In genomic region chr7:140402178-140402835, GRCh38 we compare ENCODE assay signal across 12 cellular contexts. TPM values are rescaled to one million over a fixed set of nuclear protein-coding genes. Genes with fewer than 3 reads are reported as not detected.
DNase-seq lines count a peak whose midpoint lies in the region; ATAC-seq and TF ChIP-seq lines count a peak whose summit lies in the region.
"Had no signal": no experiment of that assay in that cellular context is flagged by ENCODE, and none has a peak within 500 bp of the region (broad histone marks: within the 10 kb centered on the region; RNA-seq: fewer than 3 reads in every experiment).

No MANE protein-coding gene starts in this region.

- H3K36me3 Mint-ChIP-seq in GM23338 (ENCODE audit: low read depth) (peaks cover 4% of the 10 kb centered on the region), mesothelial cell of epicardium (no peaks in the 10 kb centered on the region), neural progenitor cell (no peaks in the 10 kb centered on the region)
- peaks cover 11% of the 10 kb centered on the region for H3K36me3 Mint-ChIP-seq in activated CD4-positive, alpha-beta memory T cell treated with anti-CD3 and anti-CD28 coated beads for 36 hours

- CTCF ChIA-PET in activated CD4-positive, alpha-beta memory T cell treated with anti-CD3 and anti-CD28 coated beads for 36 hours (lab: Charles Lee): no interaction called here

- H3K79me2 ChIP-seq in GM23338 (replicated peaks; ENCODE audit: insufficient read depth) (peaks cover 7% of the 10 kb centered on the region), neural progenitor cell (ENCODE audit: low read depth) (peaks cover 8% of the 10 kb centered on the region)

- H3K9me2 ChIP-seq in GM23338 (ENCODE audit: insufficient read depth): no peaks in the 10 kb centered on the region

- H3K9me3 Mint-ChIP-seq in GM23338: no peaks in the 10 kb centered on the region; the same call in 2 of the 3 replicates
- H3K9me3 Mint-ChIP-seq in activated CD4-positive, alpha-beta memory T cell treated with anti-CD3 and anti-CD28 coated beads for 36 hours: no peaks in the 10 kb centered on the region
- H3K9me3 Mint-ChIP-seq in mesothelial cell of epicardium: peaks cover 2% of the 10 kb centered on the region
- H3K9me3 Mint-ChIP-seq in neural progenitor cell: no peaks in the 10 kb centered on the region

- H3K4me3 Mint-ChIP-seq in GM23338: peak overlapping the region; percentile 3; the same call in 1 of the 3 replicates
- peak overlapping the region; percentile 87 for H3K4me3 Mint-ChIP-seq in activated CD4-positive, alpha-beta memory T cell treated with anti-CD3 and anti-CD28 coated beads for 36 hours
- H3K4me3 Mint-ChIP-seq in mesothelial cell of epicardium: no peak overlapping the region
- no peak overlapping the region for H3K4me3 Mint-ChIP-seq in neural progenitor cell

- no peak for TF ChIP-seq CTCF in GM23338 (conservative IDR thresholded peaks at IDR 0.05; ENCODE audit: low read depth in 2 of 2)
- no peak for TF ChIP-seq CTCF in fibroblast of pulmonary artery (IDR thresholded peaks at IDR 0.05; ENCODE audit: low read length, missing control alignments)
- no peak for TF ChIP-seq CTCF in mesothelial cell of epicardium (IDR thresholded peaks at IDR 0.05; ENCODE audit: unreplicated experiment)
- no peak for TF ChIP-seq CTCF in neural progenitor cell (IDR thresholded peaks at IDR 0.05)

- peak; percentile 27 for DNase-seq in AG20443 (ENCODE audit: low spot score)
- DNase-seq in GM23338 (ENCODE audit: low spot score): no peak
- no peak for DNase-seq in activated CD4-positive, alpha-beta memory T cell treated with anti-CD3 and anti-CD28 coated beads for 36 hours
- peak; percentile 71 for DNase-seq in fibroblast of pulmonary artery (ENCODE audit: low read depth)
- DNase-seq in C1 segment of cervical spinal cord (lab: John Stamatoyannopoulos, UW): no peak
- DNase-seq in mesothelial cell of epicardium (ENCODE audit: low spot score in 2 of 2, unreplicated experiment in 2 of 2): no peak
- no peak for DNase-seq in NCI-H446 (lab: John Stamatoyannopoulos, UW)
- DNase-seq in neural progenitor cell (ENCODE audit: low spot score): no peak
- DNase-seq: NCI-H1048, NCI-H82, upper lobe of left lung had no signal

- H3K4me3 ChIP-seq in GM23338: no peak overlapping the region
- H3K4me3 ChIP-seq in fibroblast of pulmonary artery (replicated peaks; ENCODE audit: low read depth, low read length): no peak overlapping the region
- no peak overlapping the region for H3K4me3 ChIP-seq in neural progenitor cell
- H3K4me3 ChIP-seq: upper lobe of left lung had no signal

- H3K9ac ChIP-seq in neural progenitor cell: no peak overlapping the region

- intact Hi-C loops in activated CD4-positive, alpha-beta memory T cell treated with anti-CD3 and anti-CD28 coated beads for 36 hours (cut with micrococcal nuclease): loop anchor here (2.0 to 10.0 kb wide), 5 partner anchors 14 to 612 kb away; partner anchors contain the start of genes KDM7A and MRPS33

- H3K4me2 ChIP-seq in GM23338: peak overlapping the region; percentile 34; the same call in 1 of the 2 replicates
- H3K4me2 ChIP-seq in neural progenitor cell: no peak overlapping the region

- H3K4me1 ChIP-seq in GM23338 (ENCODE audit: insufficient read depth): peaks cover 10% of the 10 kb centered on the region
- peaks cover 10% of the 10 kb centered on the region for H3K4me1 ChIP-seq in neural progenitor cell

- peak overlapping the region; percentile 64; the same call in 1 of the 2 replicates for H3K27ac ChIP-seq in GM23338 (ENCODE audit: low read depth)
- H3K27ac ChIP-seq in neural progenitor cell: no peak overlapping the region

- peaks cover 27% of the 10 kb centered on the region for H3K4me1 Mint-ChIP-seq in GM23338
- peaks cover 41% of the 10 kb centered on the region for H3K4me1 Mint-ChIP-seq in activated CD4-positive, alpha-beta memory T cell treated with anti-CD3 and anti-CD28 coated beads for 36 hours (ENCODE audit: low read depth)
- H3K4me1 Mint-ChIP-seq in mesothelial cell of epicardium: peaks cover 20% of the 10 kb centered on the region
- peaks cover 21% of the 10 kb centered on the region for H3K4me1 Mint-ChIP-seq in neural progenitor cell

- no peak overlapping the region for H3K27ac Mint-ChIP-seq in GM23338
- H3K27ac Mint-ChIP-seq in activated CD4-positive, alpha-beta memory T cell treated with anti-CD3 and anti-CD28 coated beads for 36 hours: peak overlapping the region; percentile 92
- H3K27ac Mint-ChIP-seq in mesothelial cell of epicardium: no peak overlapping the region
- H3K27ac Mint-ChIP-seq in neural progenitor cell: no peak overlapping the region

- H4K20me1 ChIP-seq in GM23338 (replicated peaks; ENCODE audit: insufficient read depth): no peaks in the 10 kb centered on the region
- H4K20me1 ChIP-seq in neural progenitor cell (ENCODE audit: low read depth): no peaks in the 10 kb centered on the region

- no peaks in the 10 kb centered on the region for H3K9me3 ChIP-seq in neural progenitor cell (ENCODE audit: low read depth)
- H3K9me3 ChIP-seq: upper lobe of left lung had no signal

- ATAC-seq in GM23338: no peak

- H3F3A ChIP-seq in GM23338 (replicated peaks; ENCODE audit: low read depth): peaks cover 3% of the 10 kb centered on the region; the same call in 1 of the 2 replicates
- peaks cover 8% of the 10 kb centered on the region for H3F3A ChIP-seq in neural progenitor cell (ENCODE audit: low read depth)

- POLR2A ChIA-PET in activated CD4-positive, alpha-beta memory T cell treated with anti-CD3 and anti-CD28 coated beads for 36 hours (lab: Charles Lee): interaction anchor here (0.6 to 1.2 kb wide), 3 partner anchors 27 to 75 kb away, joined by 3 to 4 read pairs (median 3); no protein-coding TSS in a partner anchor

- peak overlapping the region; percentile 33; the same call in 1 of the 2 replicates for H2AFZ ChIP-seq in GM23338
- H2AFZ ChIP-seq in neural progenitor cell (replicated peaks): no peak overlapping the region

- H3K27me3 ChIP-seq in GM23338 (ENCODE audit: insufficient read depth): no peaks in the 10 kb centered on the region
- H3K27me3 ChIP-seq in neural progenitor cell: no peaks in the 10 kb centered on the region
- H3K27me3 ChIP-seq: upper lobe of left lung had no signal

- H3K36me3 ChIP-seq in GM23338 (ENCODE audit: insufficient read depth): no peaks in the 10 kb centered on the region
- H3K36me3 ChIP-seq in neural progenitor cell: no peaks in the 10 kb centered on the region
- H3K36me3 ChIP-seq: upper lobe of left lung had no signal

- H3K27me3 Mint-ChIP-seq in GM23338 (ENCODE audit: insufficient read depth, low read depth, poor library complexity): peaks cover 11% of the 10 kb centered on the region
- H3K27me3 Mint-ChIP-seq in activated CD4-positive, alpha-beta memory T cell treated with anti-CD3 and anti-CD28 coated beads for 36 hours: no peaks in the 10 kb centered on the region
- H3K27me3 Mint-ChIP-seq in mesothelial cell of epicardium (ENCODE audit: low read depth): peaks cover 1% of the 10 kb centered on the region
- peaks cover 5% of the 10 kb centered on the region for H3K27me3 Mint-ChIP-seq in neural progenitor cell (ENCODE audit: insufficient read depth, low read depth)

TF ChIP-seq in GM23338, 12 proteins besides CTCF, POLR2A, EP300 and RAD21 (continues in another document):
- TF ChIP-seq POLR2AphosphoS5 (IDR thresholded peaks at IDR 0.05; ENCODE audit: low read depth) (no peak), NANOG (IDR thresholded peaks at IDR 0.05; ENCODE audit: borderline replicate concordance) (no peak), ZNF331 (CRISPR knock-in tag; IDR thresholded peaks at IDR 0.05; ENCODE audit: low read depth) (no peak), EZH2 (IDR thresholded peaks at IDR 0.05; ENCODE audit: low read depth, unreplicated experiment) (no peak), ZNF114 (CRISPR knock-in tag; IDR thresholded peaks at IDR 0.05) (no peak), STAT1 (IDR thresholded peaks at IDR 0.05; ENCODE audit: unreplicated experiment) (no peak), EZH2phosphoT487 (IDR thresholded peaks at IDR 0.05; ENCODE audit: unreplicated experiment) (no peak)
- TF ChIP-seq, protein P1, sequence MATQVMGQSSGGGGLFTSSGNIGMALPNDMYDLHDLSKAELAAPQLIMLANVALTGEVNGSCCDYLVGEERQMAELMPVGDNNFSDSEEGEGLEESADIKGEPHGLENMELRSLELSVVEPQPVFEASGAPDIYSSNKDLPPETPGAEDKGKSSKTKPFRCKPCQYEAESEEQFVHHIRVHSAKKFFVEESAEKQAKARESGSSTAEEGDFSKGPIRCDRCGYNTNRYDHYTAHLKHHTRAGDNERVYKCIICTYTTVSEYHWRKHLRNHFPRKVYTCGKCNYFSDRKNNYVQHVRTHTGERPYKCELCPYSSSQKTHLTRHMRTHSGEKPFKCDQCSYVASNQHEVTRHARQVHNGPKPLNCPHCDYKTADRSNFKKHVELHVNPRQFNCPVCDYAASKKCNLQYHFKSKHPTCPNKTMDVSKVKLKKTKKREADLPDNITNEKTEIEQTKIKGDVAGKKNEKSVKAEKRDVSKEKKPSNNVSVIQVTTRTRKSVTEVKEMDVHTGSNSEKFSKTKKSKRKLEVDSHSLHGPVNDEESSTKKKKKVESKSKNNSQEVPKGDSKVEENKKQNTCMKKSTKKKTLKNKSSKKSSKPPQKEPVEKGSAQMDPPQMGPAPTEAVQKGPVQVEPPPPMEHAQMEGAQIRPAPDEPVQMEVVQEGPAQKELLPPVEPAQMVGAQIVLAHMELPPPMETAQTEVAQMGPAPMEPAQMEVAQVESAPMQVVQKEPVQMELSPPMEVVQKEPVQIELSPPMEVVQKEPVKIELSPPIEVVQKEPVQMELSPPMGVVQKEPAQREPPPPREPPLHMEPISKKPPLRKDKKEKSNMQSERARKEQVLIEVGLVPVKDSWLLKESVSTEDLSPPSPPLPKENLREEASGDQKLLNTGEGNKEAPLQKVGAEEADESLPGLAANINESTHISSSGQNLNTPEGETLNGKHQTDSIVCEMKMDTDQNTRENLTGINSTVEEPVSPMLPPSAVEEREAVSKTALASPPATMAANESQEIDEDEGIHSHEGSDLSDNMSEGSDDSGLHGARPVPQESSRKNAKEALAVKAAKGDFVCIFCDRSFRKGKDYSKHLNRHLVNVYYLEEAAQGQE (IDR thresholded peaks at IDR 0.05; ENCODE audit: unreplicated experiment): no peak

RNA-seq across cellular contexts. Expression of gene RAB19, which starts 1.6 kb away (rescaled TPM):
- 5.2 and 15.0 TPM in 2 replicates for total RNA-seq in GM23338 (2014; rRNA removed; shearing (Covaris generic))
- polyA plus RNA-seq in GM23338 (2016; fragmentation: Nextera tagmentation; extraction: Ambion mirVana): 1.3 and 2.5 TPM in 2 replicates
- total RNA-seq in activated CD4-positive, alpha-beta memory T cell treated with anti-CD3 and anti-CD28 coated beads for 36 hours: 10 to 100 TPM; 13.3 to 14.5 TPM
- total RNA-seq in mesothelial cell of epicardium: 1.6 to 2.7 TPM (median 1.6 TPM) in 3 replicates
- 1.1 and 3.1 TPM in 2 replicates for total RNA-seq in neural progenitor cell (ENCODE audit: low replicate concordance)
- total RNA-seq: frontal cortex had no signal

RNA-seq across cellular contexts. Expression of gene SLC37A3, which starts 4.0 kb away (rescaled TPM):
- total RNA-seq in GM23338 (2014; rRNA removed; shearing (Covaris generic)): 86.2 and 87.4 TPM in 2 replicates
- 29.0 and 35.6 TPM in 2 replicates for polyA plus RNA-seq in GM23338 (2016; fragmentation: Nextera tagmentation; extraction: Ambion mirVana)
- total RNA-seq in activated CD4-positive, alpha-beta memory T cell treated with anti-CD3 and anti-CD28 coated beads for 36 hours: 10 to 100 TPM; 74.5 to 74.7 TPM
- 109 to 128 TPM (median 116 TPM) in 3 replicates for total RNA-seq in mesothelial cell of epicardium
- 83.4 and 84.7 TPM in 2 replicates for total RNA-seq in neural progenitor cell (ENCODE audit: low replicate concordance)

Comparison
In these comparisons a context has a peak if more than half of its experiments do, and no peak if none do; other contexts are left out.
1. DNase-seq: peak in AG20443 (single experiment) and fibroblast of pulmonary artery (single experiment); none in GM23338 (single experiment), activated CD4-positive, alpha-beta memory T cell treated with anti-CD3 and anti-CD28 coated beads for 36 hours (single experiment), C1 segment of cervical spinal cord (0 of 14), mesothelial cell of epicardium (0 of 2), NCI-H446 (0 of 2) and neural progenitor cell (single experiment).
2. H3K4me3 Mint-ChIP-seq: peak in GM23338 (single experiment) and activated CD4-positive, alpha-beta memory T cell treated with anti-CD3 and anti-CD28 coated beads for 36 hours (single experiment); none in mesothelial cell of epicardium (single experiment) and neural progenitor cell (single experiment).